Comparison of ENCODE assay signal across 15 cellular contexts in the genomic region with DNA sequence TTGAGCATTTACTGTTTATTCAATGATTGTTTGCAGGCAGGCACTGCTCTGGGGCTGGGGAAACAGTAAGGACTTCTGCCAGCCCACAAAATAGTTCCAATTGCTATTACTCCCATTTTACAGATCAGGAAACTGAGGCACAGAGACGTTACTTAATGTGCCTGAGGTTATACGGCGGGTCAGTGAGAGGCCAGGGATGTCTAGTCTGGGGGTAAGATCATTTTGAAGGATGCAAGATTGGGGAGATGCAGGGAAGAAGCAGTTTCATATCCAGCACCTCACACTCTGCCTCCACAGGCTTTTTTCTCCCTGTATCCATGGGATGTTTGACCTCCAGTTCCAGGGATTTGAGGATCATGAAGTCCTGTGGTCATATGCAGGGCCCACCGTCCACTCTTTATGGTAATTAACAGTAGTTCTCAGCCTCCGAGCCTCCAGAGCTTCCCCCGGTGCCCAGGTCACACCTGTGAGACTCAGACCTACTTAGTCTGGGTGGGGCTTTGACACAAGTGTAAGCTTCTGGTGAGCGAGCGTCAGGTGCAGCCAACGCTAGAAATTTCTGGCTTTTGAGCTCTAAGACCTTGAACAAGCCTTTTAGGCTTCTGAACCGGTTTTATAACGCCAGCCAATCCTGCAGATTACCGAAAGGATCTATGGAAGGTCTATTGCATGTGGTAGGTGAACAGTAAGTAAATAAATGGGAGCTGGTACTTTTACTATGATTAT. TPM values are rescaled to one million over a fixed set of nuclear protein-coding genes. Genes with fewer than 3 reads are reported as not detected.
DNase-seq lines count a peak whose midpoint lies in the region; ATAC-seq and TF ChIP-seq lines count a peak whose summit lies in the region.
"Had no signal": no experiment of that assay in that cellular context is flagged by ENCODE, and none has a peak within 500 bp of the region (broad histone marks: within the 10 kb centered on the region; RNA-seq: fewer than 3 reads in every experiment).

No MANE protein-coding gene starts in this region.

- H3K4me1 ChIP-seq in CD4-positive, CD25-positive, alpha-beta regulatory T cell (ENCODE audit: control insufficient read depth, insufficient read depth, low read length, poor library complexity, severe bottlenecking): no peaks in the 10 kb centered on the region
- H3K4me1 ChIP-seq in endodermal cell (ENCODE audit: control insufficient read depth, insufficient read depth, low read length) (no peaks in the 10 kb centered on the region), neuron (ENCODE audit: insufficient read depth, low read length) (peaks cover 52% of the 10 kb centered on the region)
- H3K4me1 ChIP-seq: esophagus muscularis mucosa, HAP-1 had no signal

- peak overlapping the region in 2 of 3 donors; percentile 22 to 47 for H3K27ac Mint-ChIP-seq in CD4-positive, CD25-positive, alpha-beta regulatory T cell
- H3K27ac Mint-ChIP-seq in IgD-negative memory B cell: peak overlapping the region in 2 of 3 donors; percentile 0 to 83
- H3K27ac Mint-ChIP-seq in endodermal cell: no peak overlapping the region
- H3K27ac Mint-ChIP-seq: stimulated activated effector memory CD8-positive, alpha-beta T cell treated with anti-CD3 and anti-CD28 coated beads, Interleukin-12 subunit alpha, Interleukin-12 subunit beta, amount 100 ng/mL, for 72 hours; T-cell had no signal

- peak overlapping the region in 1 of 4 donors; percentile 54 for H3K4me3 Mint-ChIP-seq in CD4-positive, CD25-positive, alpha-beta regulatory T cell
- H3K4me3 Mint-ChIP-seq in IgD-negative memory B cell (peak overlapping the region in 3 of 4 donors; percentile 24 to 80 (median 67)), endodermal cell (no peak overlapping the region)
- H3K4me3 Mint-ChIP-seq: stimulated activated effector memory CD8-positive, alpha-beta T cell treated with anti-CD3 and anti-CD28 coated beads, Interleukin-12 subunit alpha, Interleukin-12 subunit beta, amount 100 ng/mL, for 72 hours; T-cell had no signal

- H3K36me3 ChIP-seq in CD4-positive, CD25-positive, alpha-beta regulatory T cell (ENCODE audit: control insufficient read depth, insufficient read depth, low read length): peaks cover 4% of the 10 kb centered on the region
- H3K36me3 ChIP-seq in endodermal cell (ENCODE audit: control insufficient read depth, insufficient read depth, low read length) (no peaks in the 10 kb centered on the region), neuron (ENCODE audit: insufficient read depth, low read length) (no peaks in the 10 kb centered on the region)
- H3K36me3 ChIP-seq: HAP-1, right atrium auricular region had no signal

- H2AFZ ChIP-seq in neuron (ENCODE audit: low read depth, low read length): no peak overlapping the region

- H3K27ac ChIP-seq in CD4-positive, CD25-positive, alpha-beta regulatory T cell (ENCODE audit: insufficient read depth, low read length, poor library complexity, severe bottlenecking): no peak overlapping the region
- peak overlapping the region; percentile 100 for H3K27ac ChIP-seq in endodermal cell (ENCODE audit: low read depth, low read length)
- H3K27ac ChIP-seq: esophagus muscularis mucosa, right atrium auricular region had no signal

- ATAC-seq in CD4-positive, CD25-positive, alpha-beta regulatory T cell (ENCODE audit: low read depth in 2 of 2): no peak
- ATAC-seq in HG03571 (IDR thresholded peaks at IDR 0.05; ENCODE audit: unreplicated experiment): no peak
- ATAC-seq in GM21390 (IDR thresholded peaks at IDR 0.05; ENCODE audit: unreplicated experiment): no peak
- ATAC-seq: stimulated activated effector memory CD8-positive, alpha-beta T cell treated with anti-CD3 and anti-CD28 coated beads, Interleukin-12 subunit alpha, Interleukin-12 subunit beta, amount 100 ng/mL, for 72 hours; T-cell had no signal

- no peak for TF ChIP-seq CTCF in endodermal cell (conservative IDR thresholded peaks at IDR 0.05)

- H3K36me3 Mint-ChIP-seq in CD4-positive, CD25-positive, alpha-beta regulatory T cell: peaks cover 14% of the 10 kb centered on the region
- H3K36me3 Mint-ChIP-seq in IgD-negative memory B cell (peaks cover 2% of the 10 kb centered on the region), endodermal cell (ENCODE audit: low read depth) (peaks cover 3% of the 10 kb centered on the region)
- H3K36me3 Mint-ChIP-seq: stimulated activated effector memory CD8-positive, alpha-beta T cell treated with anti-CD3 and anti-CD28 coated beads, Interleukin-12 subunit alpha, Interleukin-12 subunit beta, amount 100 ng/mL, for 72 hours had no signal

- H3K27me3 ChIP-seq in CD4-positive, CD25-positive, alpha-beta regulatory T cell (ENCODE audit: control insufficient read depth, insufficient read depth, low read length): no peaks in the 10 kb centered on the region
- H3K27me3 ChIP-seq in endodermal cell (ENCODE audit: control insufficient read depth, insufficient read depth, low read length, poor library complexity, severe bottlenecking): no peaks in the 10 kb centered on the region
- H3K27me3 ChIP-seq in neuron (ENCODE audit: insufficient read depth, low read length): no peaks in the 10 kb centered on the region
- H3K27me3 ChIP-seq: esophagus muscularis mucosa, right atrium auricular region had no signal

- no peak overlapping the region for H3K4me3 ChIP-seq in CD4-positive, CD25-positive, alpha-beta regulatory T cell (ENCODE audit: low read depth, low read length)
- no peak overlapping the region for H3K4me3 ChIP-seq in endodermal cell (ENCODE audit: low read length)
- peak overlapping the region; percentile 45 for H3K4me3 ChIP-seq in neuron (ENCODE audit: low read length)
- H3K4me3 ChIP-seq: esophagus muscularis mucosa, HAP-1, right atrium auricular region had no signal

- peaks cover 3 to 7% of the 10 kb centered on the region in 2 experiments for H3K9me3 ChIP-seq in CD4-positive, CD25-positive, alpha-beta regulatory T cell (ENCODE audit: control insufficient read depth in 2 of 2, low read length in 2 of 2)
- H3K9me3 ChIP-seq in endodermal cell (ENCODE audit: control insufficient read depth, low read length) (no peaks in the 10 kb centered on the region), neuron (ENCODE audit: low read length) (peaks cover 7% of the 10 kb centered on the region)
- H3K9me3 ChIP-seq: right atrium auricular region had no signal

- 84 to 85% methylated on average over 7 to 12 of the region's 12 CpGs for WGBS in endodermal cell (ENCODE audit: insufficient coverage in 1 of 2, insufficient read length in 1 of 2), 2 experiments

- peaks cover 0 to 10% (median 5%) of the 10 kb centered on the region in 4 donors for H3K4me1 Mint-ChIP-seq in CD4-positive, CD25-positive, alpha-beta regulatory T cell
- peaks cover 2 to 12% (median 5%) of the 10 kb centered on the region in 3 donors for H3K4me1 Mint-ChIP-seq in IgD-negative memory B cell
- peaks cover 7% of the 10 kb centered on the region for H3K4me1 Mint-ChIP-seq in endodermal cell
- H3K4me1 Mint-ChIP-seq: stimulated activated effector memory CD8-positive, alpha-beta T cell treated with anti-CD3 and anti-CD28 coated beads, Interleukin-12 subunit alpha, Interleukin-12 subunit beta, amount 100 ng/mL, for 72 hours; T-cell had no signal

- no peak overlapping the region for H3K9ac ChIP-seq in endodermal cell (ENCODE audit: extremely low read depth, low read length, poor library complexity, severe bottlenecking)

- no peaks in the 10 kb centered on the region for H3K27me3 Mint-ChIP-seq in CD4-positive, CD25-positive, alpha-beta regulatory T cell
- H3K27me3 Mint-ChIP-seq in IgD-negative memory B cell: no peaks in the 10 kb centered on the region
- H3K27me3 Mint-ChIP-seq in endodermal cell (ENCODE audit: insufficient read depth): no peaks in the 10 kb centered on the region
- H3K27me3 Mint-ChIP-seq: T-cell had no signal

- no peak for DNase-seq in CD4-positive, CD25-positive, alpha-beta regulatory T cell
- DNase-seq in endodermal cell (no peak), OCI-M2 (lab: John Stamatoyannopoulos, UW; ENCODE audit: unreplicated experiment) (no peak)
- DNase-seq: activated gamma-delta T cell, COR-L47, Right ventricle myocardium superior, T-cell had no signal

- peaks cover 0 to 8% (median 0%) of the 10 kb centered on the region in 7 donors for H3K9me3 Mint-ChIP-seq in CD4-positive, CD25-positive, alpha-beta regulatory T cell
- H3K9me3 Mint-ChIP-seq in IgD-negative memory B cell: peaks cover 0 to 8% (median 4%) of the 10 kb centered on the region in 3 donors
- no peaks in the 10 kb centered on the region for H3K9me3 Mint-ChIP-seq in endodermal cell
- H3K9me3 Mint-ChIP-seq: T-cell had no signal

RNA-seq across cellular contexts. Expression of a gene that starts 46.7 kb away (rescaled TPM):
- 13.9 TPM for total RNA-seq in CD4-positive, CD25-positive, alpha-beta regulatory T cell
- polyA plus RNA-seq in CD4-positive, CD25-positive, alpha-beta regulatory T cell: 1 to 10 TPM; 2.3 to 4.3 (median 2.8) TPM
- polyA plus RNA-seq in IgD-negative memory B cell: 3.3 TPM
- 10 to 100 TPM in 1 of 2 donors, 1 to 10 TPM in 1; 9.7 to 13.6 TPM for total RNA-seq in endodermal cell
- 64.2 TPM for polyA plus RNA-seq in endodermal cell (2013, experiment 1 of 2)
- 65.0 TPM for polyA plus RNA-seq in endodermal cell (2013, experiment 2 of 2)
